In genomic region chr1:11842154-11843041, GRCh38 we compare ENCODE assay signal across 11 cellular contexts. TPM values are rescaled to one million over a fixed set of nuclear protein-coding genes. Genes with fewer than 3 reads are reported as not detected.
DNase-seq lines count a peak whose midpoint lies in the region; ATAC-seq and TF ChIP-seq lines count a peak whose summit lies in the region.
"Had no signal": no experiment of that assay in that cellular context is flagged by ENCODE, and none has a peak within 500 bp of the region (broad histone marks: within the 10 kb centered on the region; RNA-seq: fewer than 3 reads in every experiment).

No MANE protein-coding gene starts in this region.

- POLR2A ChIA-PET in A673 (lab: Charles Lee; ENCODE audit: low non-redundant PET) = no interaction called here

- ATAC-seq in GM21529 (IDR thresholded peaks at IDR 0.05; ENCODE audit: unreplicated experiment) = peak; percentile 56
- ATAC-seq in left ventricle myocardium superior = peak; percentile 39
- ATAC-seq in GM18873 (IDR thresholded peaks at IDR 0.05; ENCODE audit: low FRiP score, unreplicated experiment) = no peak
- ATAC-seq: activated T-cell treated with anti-CD3 and anti-CD28 coated beads, Interleukin-2, amount 50 U/mL, for 72 hours had no signal

- H3K9me3 ChIP-seq in A673 (ENCODE audit: low read depth, low read length, poor library complexity, severe bottlenecking) = no peaks in the 10 kb centered on the region
- H3K9me3 ChIP-seq in SJCRH30 (replicated peaks) = no peaks in the 10 kb centered on the region
- H3K9me3 ChIP-seq in suprapubic skin = no peaks in the 10 kb centered on the region

- H3K27ac ChIP-seq in A673 (ENCODE audit: low read depth, low read length, poor library complexity, severe bottlenecking) = no peak overlapping the region
- no peak overlapping the region for H3K27ac ChIP-seq in SJCRH30
- no peak overlapping the region for H3K27ac ChIP-seq in suprapubic skin

- no TSS peak for BruUV-seq in A673 (replicated peaks; lab: Mats Ljungman, UMichigan)

- TF ChIP-seq CTCF in A673 (conservative IDR thresholded peaks at IDR 0.05; ENCODE audit: low read depth, low read length) (no peak), suprapubic skin (IDR thresholded peaks at IDR 0.05) (no peak)

- no peaks in the 10 kb centered on the region for H3K27me3 ChIP-seq in A673 (replicated peaks; ENCODE audit: insufficient read depth, low read depth, low read length, poor library complexity)
- no peaks in the 10 kb centered on the region for H3K27me3 ChIP-seq in SJCRH30
- no peaks in the 10 kb centered on the region for H3K27me3 ChIP-seq in suprapubic skin

- DNase-seq in A673 (ENCODE audit: low spot score) (peak; percentile 35), SJCRH30 (peak; percentile 45 to 61), left ventricle myocardium superior (peak; percentile 51), cerebellar cortex (ENCODE audit: low spot score) (no peak), suprapubic skin (ENCODE audit: low spot score in 2 of 2) (no peak)
- no peak for DNase-seq in activated CD4-positive, CD25-positive, alpha-beta regulatory T cell treated with anti-CD3 and anti-CD28 coated beads, Interleukin-2, amount 50 U/mL, for 72 hours
- DNase-seq: activated T-cell treated with anti-CD3 and anti-CD28 coated beads, Interleukin-2, amount 50 U/mL, for 72 hours; immature natural killer cell; stimulated activated naive CD4-positive, alpha-beta T cell had no signal

- H3K4me1 ChIP-seq in A673 (ENCODE audit: insufficient read depth, low read length, poor library complexity, severe bottlenecking) (peaks cover 9% of the 10 kb centered on the region), SJCRH30 (peaks cover 13% of the 10 kb centered on the region), suprapubic skin (no peaks in the 10 kb centered on the region)

- peaks cover 72% of the 10 kb centered on the region for H3K36me3 ChIP-seq in A673 (ENCODE audit: insufficient read depth, low read length, poor library complexity, severe bottlenecking)
- H3K36me3 ChIP-seq in SJCRH30 = peaks cover 24% of the 10 kb centered on the region
- peaks cover 78% of the 10 kb centered on the region for H3K36me3 ChIP-seq in suprapubic skin

- CTCF ChIA-PET in A673 (lab: Charles Lee) = no interaction called here

- no peak for TF ChIP-seq EP300 in suprapubic skin (IDR thresholded peaks at IDR 0.05)

- H3K4me3 ChIP-seq in A673 (ENCODE audit: low read depth, low read length, poor library complexity, severe bottlenecking) (no peak overlapping the region), SJCRH30 (no peak overlapping the region), suprapubic skin (no peak overlapping the region)

- WGBS in suprapubic skin = 72% methylated on average over 18 of the region's 19 CpGs

- intact Hi-C loops in A673 (cut with micrococcal nuclease; ENCODE audit: unreplicated experiment) = no loop called here
- intact Hi-C loops in left ventricle myocardium superior (cut with micrococcal nuclease) = no loop called here

- no peak for TF ChIP-seq POLR2A in suprapubic skin (IDR thresholded peaks at IDR 0.05)

RNA-seq across cellular contexts. Expression of gene NPPA, which starts 5.2 kb away (rescaled TPM):
- total RNA-seq in A673 (2021) (not detected in 2 replicates), left ventricle myocardium superior (5.5 TPM), suprapubic skin (not detected)
- total RNA-seq in SJCRH30 (2014; rRNA removed; shearing (Covaris generic)) = 0.61 and 1.3 TPM in 2 replicates
- total RNA-seq: activated T-cell treated with anti-CD3 and anti-CD28 coated beads, Interleukin-2, amount 50 U/mL, for 72 hours had no signal

RNA-seq across cellular contexts. Expression of gene NPPB, which starts 16.3 kb away (rescaled TPM):
- total RNA-seq in A673 (2021) (not detected in 2 replicates), left ventricle myocardium superior (not detected), suprapubic skin (not detected)
- total RNA-seq in SJCRH30 (2014; rRNA removed; shearing (Covaris generic)) = 0.67 and 0.89 TPM in 2 replicates
- total RNA-seq: activated T-cell treated with anti-CD3 and anti-CD28 coated beads, Interleukin-2, amount 50 U/mL, for 72 hours had no signal

RNA-seq across cellular contexts. Expression of gene CLCN6, which starts 36.4 kb away (rescaled TPM):
- total RNA-seq in A673 (2021) (42.0 and 48.1 TPM in 2 replicates), left ventricle myocardium superior (15.4 TPM), suprapubic skin (10 to 100 TPM in 2 of 4 donors, 1 to 10 TPM in 2; 6.2 to 22.5 (median 10.2) TPM)
- total RNA-seq in SJCRH30 (2014; rRNA removed; shearing (Covaris generic)) = 10.7 and 14.2 TPM in 2 replicates

RNA-seq across cellular contexts. Expression of gene MTHFR, which starts 36.6 kb away (rescaled TPM):
- 23.3 and 25.8 TPM in 2 replicates for total RNA-seq in A673 (2021)
- total RNA-seq in SJCRH30 (2014; rRNA removed; shearing (Covaris generic)) = 10.1 and 11.1 TPM in 2 replicates
- total RNA-seq in left ventricle myocardium superior = 37.9 TPM
- total RNA-seq in suprapubic skin = 10 to 100 TPM; 35.0 to 57.5 (median 39.7) TPM

Comparison
In these comparisons a context has a peak if more than half of its experiments do, and no peak if none do; other contexts are left out.
1. DNase-seq: peak in A673 (single experiment), SJCRH30 (2 of 2) and left ventricle myocardium superior (single experiment); none in cerebellar cortex (single experiment), suprapubic skin (0 of 2) and activated CD4-positive, CD25-positive, alpha-beta regulatory T cell treated with anti-CD3 and anti-CD28 coated beads, Interleukin-2, amount 50 U/mL, for 72 hours (single experiment).